10 cellular contexts compared by ENCODE assay signal in genomic region chr1:203325418-203326091, GRCh38. TPM values are rescaled to one million over a fixed set of nuclear protein-coding genes. Genes with fewer than 3 reads are reported as not detected.
A peak's percentile ranks its signal among the peaks of the same experiment; 100 is the strongest.
DNase-seq lines count a peak whose midpoint lies in the region; ATAC-seq and TF ChIP-seq lines count a peak whose summit lies in the region.
"Had no signal": no experiment of that assay in that cellular context is flagged by ENCODE, and none has a peak within 500 bp of the region (broad histone marks: within the 10 kb centered on the region; RNA-seq: fewer than 3 reads in every experiment).

No MANE protein-coding gene starts in this region.

- ATAC-seq in effector memory CD8-positive, alpha-beta T cell (replicated peaks) = no peak
- ATAC-seq in omental fat pad (ENCODE audit: low FRiP score) = no peak
- ATAC-seq: A549 had no signal

- peak overlapping the region; percentile 96 to 97 for H3K27ac Mint-ChIP-seq in effector memory CD8-positive, alpha-beta T cell

- H3K27me3 Mint-ChIP-seq in effector memory CD8-positive, alpha-beta T cell = no peaks in the 10 kb centered on the region

- DNase-seq in NCI-H2227 (lab: John Stamatoyannopoulos, UW; ENCODE audit: unreplicated experiment) (peak; percentile 19), NCI-H2227 treated with DMSO at 0.1 percent for 48 hours (lab: John Stamatoyannopoulos, UW) (no peak), NCI-H774 (lab: John Stamatoyannopoulos, UW) (peak; percentile 86), nucleus accumbens (lab: John Stamatoyannopoulos, UW) (peak in 52 of 56 donors; percentile 31 to 90 (median 65)), GM03348 (ENCODE audit: low spot score) (no peak), omental fat pad (ENCODE audit: low spot score) (no peak)
- no peak for DNase-seq in effector memory CD8-positive, alpha-beta T cell
- no peak for DNase-seq in activated effector memory CD4-positive, alpha-beta T cell treated with Interleukin-2 at 50 U/mL for 16 hours

- no peaks in the 10 kb centered on the region for H3K9me3 Mint-ChIP-seq in effector memory CD8-positive, alpha-beta T cell

- peaks cover 22% of the 10 kb centered on the region for H3K36me3 Mint-ChIP-seq in effector memory CD8-positive, alpha-beta T cell (ENCODE audit: insufficient read depth)

- H3K4me3 Mint-ChIP-seq in effector memory CD8-positive, alpha-beta T cell = peak overlapping the region; percentile 79 to 82

- peaks cover 63 to 69% of the 10 kb centered on the region in 2 donors for H3K4me1 Mint-ChIP-seq in effector memory CD8-positive, alpha-beta T cell (ENCODE audit: low read depth in 2 of 2)

- no peak for TF ChIP-seq CTCF in omental fat pad (IDR thresholded peaks at IDR 0.05)

RNA-seq across cellular contexts. Expression of gene BTG2, which starts 20.2 kb away (rescaled TPM):
- 100 to 1,000 TPM in 3 of 4 donors, 10 to 100 TPM in 1; 76.3 to 654 (median 238) TPM for total RNA-seq in omental fat pad

RNA-seq across cellular contexts. Expression of gene FMOD, which starts 25.4 kb away (rescaled TPM):
- 100 to 1,000 TPM in 2 of 4 donors, 10 to 100 TPM in 2; 50.6 to 179 (median 90.4) TPM for total RNA-seq in omental fat pad
- total RNA-seq: RPMI7951 had no signal

Comparison
In these comparisons a context has a peak if more than half of its experiments do, and no peak if none do; other contexts are left out.
1. DNase-seq: peak in NCI-H2227 (single experiment), NCI-H774 (single experiment) and nucleus accumbens (52 of 56); none in NCI-H2227 treated with DMSO at 0.1 percent for 48 hours (single experiment), effector memory CD8-positive, alpha-beta T cell (0 of 3), GM03348 (single experiment), activated effector memory CD4-positive, alpha-beta T cell treated with Interleukin-2 at 50 U/mL for 16 hours (single experiment) and omental fat pad (single experiment).